In genomic region chr12:90938451-90938850, GRCh38 we compare ENCODE assay signal across 1 cellular context.
TF ChIP-seq lines count a peak whose summit lies in the region.

No MANE protein-coding gene starts in this region.

TF ChIP-seq in HepG2, 621 proteins besides CTCF, POLR2A, EP300 and RAD21 (continued from another document):
- TF ChIP-seq ZHX2 (IDR thresholded peaks at IDR 0.05; ENCODE audit: low read depth) (no peak), ZHX2 (CRISPR knock-in tag; IDR thresholded peaks at IDR 0.05; ENCODE audit: borderline replicate concordance) (no peak), RXRA (CRISPR knock-in tag; IDR thresholded peaks at IDR 0.05) (no peak), ZMAT3 (CRISPR knock-in tag; conservative IDR thresholded peaks at IDR 0.05) (no peak), ZNF580 (CRISPR knock-in tag; IDR thresholded peaks at IDR 0.05; ENCODE audit: borderline replicate concordance, low read depth) (no peak), ZBTB21 (CRISPR knock-in tag; IDR thresholded peaks at IDR 0.05) (no peak), RARG (CRISPR knock-in tag; IDR thresholded peaks at IDR 0.05; ENCODE audit: low read depth) (no peak), POLR2AphosphoS2 (IDR thresholded peaks at IDR 0.05; ENCODE audit: low read depth, low read length) (no peak)
